22 cellular contexts compared by ENCODE assay signal in the genomic region with DNA sequence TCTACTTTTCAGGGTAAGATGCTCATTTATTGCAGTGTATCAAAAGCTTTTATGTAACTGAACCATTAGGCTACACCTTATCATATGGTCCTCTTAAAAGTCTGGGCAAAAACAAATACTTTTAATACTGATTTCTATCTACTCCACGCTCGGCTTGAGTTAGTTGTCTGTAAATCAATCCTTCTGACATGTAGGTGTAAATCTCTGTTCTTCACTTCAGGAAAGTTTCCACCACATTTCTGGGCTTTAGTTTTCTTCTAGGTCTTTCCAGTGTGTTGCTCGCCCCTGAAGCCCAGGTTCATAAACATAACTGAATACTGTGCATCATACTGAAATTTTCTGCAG.
A peak's percentile ranks its signal among the peaks of the same experiment; 100 is the strongest.
DNase-seq lines count a peak whose midpoint lies in the region; ATAC-seq lines count a peak whose summit lies in the region.
"Had no signal": no experiment of that assay in that cellular context is flagged by ENCODE, and none has a peak within 500 bp of the region (broad histone marks: within the 10 kb centered on the region; RNA-seq: fewer than 3 reads in every experiment).

No MANE protein-coding gene starts in this region.

- H3K4me1 Mint-ChIP-seq in activated CD4-positive, alpha-beta memory T cell treated with anti-CD3 and anti-CD28 coated beads, Interleukin-2, amount 10 ng/mL, durations not matched to agents 7 days and 5 days, result no peaks in the 10 kb centered on the region
- H3K4me1 Mint-ChIP-seq: stimulated activated effector memory CD8-positive, alpha-beta T cell treated with anti-CD3 and anti-CD28 coated beads, Interleukin-12 subunit alpha, Interleukin-12 subunit beta, amount 100 ng/mL, for 72 hours had no signal

- H3K4me3 Mint-ChIP-seq in activated CD4-positive, alpha-beta memory T cell treated with anti-CD3 and anti-CD28 coated beads, Interleukin-2, amount 10 ng/mL, durations not matched to agents 7 days and 5 days, result no peak overlapping the region
- H3K4me3 Mint-ChIP-seq: activated CD4-positive, alpha-beta memory T cell treated with anti-CD3 and anti-CD28 coated beads for 36 hours; activated T-cell treated with anti-CD3 and anti-CD28 coated beads, Interleukin-2, amount 50 U/mL, for 24 hours; effector memory CD8-positive, alpha-beta T cell; stimulated activated effector memory CD8-positive, alpha-beta T cell treated with anti-CD3 and anti-CD28 coated beads, Interleukin-12 subunit alpha, Interleukin-12 subunit beta, amount 100 ng/mL, for 72 hours; T-helper 1 cell treated with Interleukin-12 subunit alpha and Interleukin-12 subunit beta and Interleukin-4 antibody, amounts not matched to agents 30 μg/mL and 1 μg/mL, for 36 hours had no signal

- CTCF ChIA-PET in activated CD4-positive, alpha-beta memory T cell treated with anti-CD3 and anti-CD28 coated beads, Interleukin-2, amount 10 ng/mL, durations not matched to agents 7 days and 5 days (lab: Charles Lee), result no interaction called here

- H3K9me3 Mint-ChIP-seq in activated CD4-positive, alpha-beta memory T cell treated with anti-CD3 and anti-CD28 coated beads, Interleukin-2, amount 10 ng/mL, durations not matched to agents 7 days and 5 days, result no peaks in the 10 kb centered on the region
- H3K9me3 Mint-ChIP-seq: activated CD4-positive, alpha-beta memory T cell treated with anti-CD3 and anti-CD28 coated beads for 36 hours; activated T-cell treated with anti-CD3 and anti-CD28 coated beads, Interleukin-2, amount 50 U/mL, for 24 hours; stimulated activated effector memory CD8-positive, alpha-beta T cell treated with anti-CD3 and anti-CD28 coated beads, Interleukin-12 subunit alpha, Interleukin-12 subunit beta, amount 100 ng/mL, for 72 hours; T-helper 1 cell treated with Interleukin-12 subunit alpha and Interleukin-12 subunit beta and Interleukin-4 antibody, amounts not matched to agents 30 μg/mL and 1 μg/mL, for 36 hours had no signal

- no peak overlapping the region for H3K27ac Mint-ChIP-seq in activated CD4-positive, alpha-beta memory T cell treated with anti-CD3 and anti-CD28 coated beads, Interleukin-2, amount 10 ng/mL, durations not matched to agents 7 days and 5 days
- H3K27ac Mint-ChIP-seq: activated CD4-positive, alpha-beta memory T cell treated with anti-CD3 and anti-CD28 coated beads for 36 hours; activated T-cell treated with anti-CD3 and anti-CD28 coated beads, Interleukin-2, amount 50 U/mL, for 24 hours; effector memory CD8-positive, alpha-beta T cell; stimulated activated effector memory CD8-positive, alpha-beta T cell treated with anti-CD3 and anti-CD28 coated beads, Interleukin-12 subunit alpha, Interleukin-12 subunit beta, amount 100 ng/mL, for 72 hours; T-helper 1 cell treated with Interleukin-12 subunit alpha and Interleukin-12 subunit beta and Interleukin-4 antibody, amounts not matched to agents 30 μg/mL and 1 μg/mL, for 36 hours had no signal

- ATAC-seq in GM18508 (IDR thresholded peaks at IDR 0.05; ENCODE audit: insufficient read depth, unreplicated experiment), result peak; percentile 5
- ATAC-seq in GM19452 (IDR thresholded peaks at IDR 0.05; ENCODE audit: unreplicated experiment), result peak; percentile 20
- ATAC-seq in HG02870 (IDR thresholded peaks at IDR 0.05; ENCODE audit: unreplicated experiment), result peak; percentile 19
- peak; percentile 5 for ATAC-seq in HG03442 (IDR thresholded peaks at IDR 0.05; ENCODE audit: unreplicated experiment)
- ATAC-seq in HG03039 (IDR thresholded peaks at IDR 0.05; ENCODE audit: unreplicated experiment), result no peak
- ATAC-seq: effector memory CD8-positive, alpha-beta T cell; stimulated activated effector memory CD8-positive, alpha-beta T cell treated with anti-CD3 and anti-CD28 coated beads, Interleukin-12 subunit alpha, Interleukin-12 subunit beta, amount 100 ng/mL, for 72 hours had no signal

- H3K27me3 Mint-ChIP-seq in activated CD4-positive, alpha-beta memory T cell treated with anti-CD3 and anti-CD28 coated beads, Interleukin-2, amount 10 ng/mL, durations not matched to agents 7 days and 5 days, result no peaks in the 10 kb centered on the region
- H3K27me3 Mint-ChIP-seq: effector memory CD8-positive, alpha-beta T cell had no signal

- POLR2A ChIA-PET in activated CD4-positive, alpha-beta memory T cell treated with anti-CD3 and anti-CD28 coated beads, Interleukin-2, amount 10 ng/mL, durations not matched to agents 7 days and 5 days (lab: Charles Lee), result no interaction called here

- DNase-seq in SKM-1 treated with dmso at 0.1 percent for 144 hours (lab: John Stamatoyannopoulos, UW; ENCODE audit: unreplicated experiment) (no peak), NCI-H1105 treated with DMSO at 0.1 percent for 48 hours (lab: John Stamatoyannopoulos, UW) (no peak)
- no peak for DNase-seq in activated CD4-positive, alpha-beta memory T cell treated with anti-CD3 and anti-CD28 coated beads, Interleukin-2, amount 10 ng/mL, durations not matched to agents 7 days and 5 days
- DNase-seq: activated CD4-positive, alpha-beta memory T cell treated with anti-CD3 and anti-CD28 coated beads for 36 hours; activated naive CD4-positive, alpha-beta T cell treated with anti-CD3 and anti-CD28 coated beads, Interleukin-2, amount 50 U/mL, for 16 hours; activated T-cell treated with anti-CD3 and anti-CD28 coated beads, Interleukin-2, amount 50 U/mL, for 24 hours; effector memory CD8-positive, alpha-beta T cell; GM23248; Kasumi-1; NCI-H1092 treated with DMSO at 0.1 percent for 48 hours; NCI-H2107; NCI-H526 treated with DMSO at 0.1 percent for 48 hours; nucleus accumbens; SIG-M5; thyroid gland had no signal

- no peaks in the 10 kb centered on the region for H3K36me3 Mint-ChIP-seq in activated CD4-positive, alpha-beta memory T cell treated with anti-CD3 and anti-CD28 coated beads, Interleukin-2, amount 10 ng/mL, durations not matched to agents 7 days and 5 days (ENCODE audit: low read depth)
- H3K36me3 Mint-ChIP-seq: activated CD4-positive, alpha-beta memory T cell treated with anti-CD3 and anti-CD28 coated beads for 36 hours; stimulated activated effector memory CD8-positive, alpha-beta T cell treated with anti-CD3 and anti-CD28 coated beads, Interleukin-12 subunit alpha, Interleukin-12 subunit beta, amount 100 ng/mL, for 72 hours had no signal
